Comparison of ENCODE assay signal across 33 cellular contexts in the genomic region with DNA sequence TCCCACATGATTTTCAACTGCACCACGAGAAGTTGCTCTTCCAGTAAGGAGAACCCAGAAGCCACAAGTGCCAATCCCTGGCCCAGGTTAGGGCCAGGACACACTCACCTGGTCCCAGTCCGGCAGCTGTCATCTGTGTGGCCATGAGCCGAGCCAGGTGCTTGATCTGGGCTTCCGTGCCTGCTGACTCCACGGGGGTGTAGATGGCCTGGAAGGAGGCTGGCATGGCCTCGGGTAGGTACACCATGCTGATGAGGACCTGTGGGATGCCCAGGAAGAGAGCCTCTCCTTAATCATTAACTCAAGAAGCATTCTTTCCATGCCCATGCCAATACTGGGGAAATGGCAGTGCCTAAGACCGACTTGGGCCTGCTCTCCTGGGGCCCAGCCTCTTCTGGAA. TPM values are rescaled to one million over a fixed set of nuclear protein-coding genes. Genes with fewer than 3 reads are reported as not detected.
"Had no signal": no experiment of that assay in that cellular context is flagged by ENCODE, and none has a peak within 500 bp of the region (broad histone marks: within the 10 kb centered on the region; RNA-seq: fewer than 3 reads in every experiment).

No MANE protein-coding gene starts in this region.

- H3K27me3 Mint-ChIP-seq: activated B cell treated with CpG ODN at 0.5 μM for 24 hours; activated CD8-positive, alpha-beta memory T cell treated with anti-CD3 and anti-CD28 coated beads, Interleukin-2, amount 10 ng/mL, durations not matched to agents 7 days and 5 days; activated naive CD8-positive, alpha-beta T cell treated with anti-CD3 and anti-CD28 coated beads for 36 hours; naive B cell had no signal

- H3K36me3 ChIP-seq: ovary had no signal

- H3K4me3 ChIP-seq: adrenal gland, ascending aorta, esophagus muscularis mucosa, heart left ventricle, ovary, psoas muscle, right atrium auricular region, smooth muscle cell, thoracic aorta had no signal

- H3K27me3 ChIP-seq: adrenal gland, ascending aorta, esophagus muscularis mucosa, foreskin keratinocyte, heart left ventricle, ovary, right atrium auricular region had no signal

- H3K4me1 Mint-ChIP-seq: activated B cell treated with CpG ODN at 0.5 μM for 24 hours, brain, immature natural killer cell, mesothelial cell of epicardium had no signal

- H3K4me3 Mint-ChIP-seq: activated B cell treated with CpG ODN at 0.5 μM for 24 hours; activated CD8-positive, alpha-beta memory T cell treated with anti-CD3 and anti-CD28 coated beads, Interleukin-2, amount 10 ng/mL, durations not matched to agents 7 days and 5 days; activated CD8-positive, alpha-beta T cell treated with anti-CD3 and anti-CD28 coated beads, Interleukin-2, amount 10 ng/mL, durations not matched to agents 7 days and 5 days; activated naive CD8-positive, alpha-beta T cell treated with anti-CD3 and anti-CD28 coated beads for 36 hours; activated T-cell treated with anti-CD3 and anti-CD28 coated beads, Interleukin-2, amount 50 U/mL, for 72 hours; brain; immature natural killer cell; mesothelial cell of epicardium; naive B cell; T-helper 2 cell treated with Interferon-gamma antibody and Interleukin-4, amounts not matched to agents 5 μg/mL and 100 μg/mL, for 36 hours had no signal

- ATAC-seq: activated CD8-positive, alpha-beta memory T cell treated with anti-CD3 and anti-CD28 coated beads, Interleukin-2, amount 10 ng/mL, durations not matched to agents 7 days and 5 days; activated CD8-positive, alpha-beta T cell treated with anti-CD3 and anti-CD28 coated beads, Interleukin-2, amount 10 ng/mL, durations not matched to agents 7 days and 5 days; activated T-cell treated with anti-CD3 and anti-CD28 coated beads, Interleukin-2, amount 50 U/mL, for 72 hours; foreskin keratinocyte; heart left ventricle had no signal

- H3K27ac Mint-ChIP-seq: activated B cell treated with CpG ODN at 0.5 μM for 24 hours; activated CD8-positive, alpha-beta memory T cell treated with anti-CD3 and anti-CD28 coated beads, Interleukin-2, amount 10 ng/mL, durations not matched to agents 7 days and 5 days; activated CD8-positive, alpha-beta T cell treated with anti-CD3 and anti-CD28 coated beads, Interleukin-2, amount 10 ng/mL, durations not matched to agents 7 days and 5 days; activated naive CD8-positive, alpha-beta T cell treated with anti-CD3 and anti-CD28 coated beads for 36 hours; activated T-cell treated with anti-CD3 and anti-CD28 coated beads, Interleukin-2, amount 50 U/mL, for 72 hours; mesothelial cell of epicardium; T-helper 2 cell treated with Interferon-gamma antibody and Interleukin-4, amounts not matched to agents 5 μg/mL and 100 μg/mL, for 36 hours had no signal

- H3K4me1 ChIP-seq: adrenal gland, ascending aorta, esophagus muscularis mucosa, foreskin keratinocyte, heart left ventricle, psoas muscle, right atrium auricular region had no signal

- DNase-seq: activated B cell treated with CpG ODN at 0.5 μM for 24 hours; activated CD8-positive, alpha-beta memory T cell treated with anti-CD3 and anti-CD28 coated beads, Interleukin-2, amount 10 ng/mL, durations not matched to agents 7 days and 5 days; activated CD8-positive, alpha-beta T cell treated with anti-CD3 and anti-CD28 coated beads, Interleukin-2, amount 10 ng/mL, durations not matched to agents 7 days and 5 days; activated naive CD4-positive, alpha-beta T cell treated with Interleukin-2 at 50 U/mL for 16 hours; activated naive CD8-positive, alpha-beta T cell treated with anti-CD3 and anti-CD28 coated beads for 36 hours; activated T-cell treated with anti-CD3 and anti-CD28 coated beads, Interleukin-2, amount 50 U/mL, for 72 hours; adrenal gland; foreskin keratinocyte; hypothalamus; immature natural killer cell; kidney; mammary epithelial cell; naive B cell; ovary; stimulated activated CD4-positive, alpha-beta T cell treated with anti-CD3 and anti-CD28 coated beads, Interleukin-1b, Interleukin-23, amount 100 ng/mL, for 48 hours; stimulated activated CD4-positive, alpha-beta T cell treated with anti-CD3 and anti-CD28 coated beads, Interleukin-4, amount 100 ng/mL, for 4 hours; stimulated activated CD8-positive, alpha-beta memory T cell treated with anti-CD3 and anti-CD28 coated beads, Interleukin-4, amount 100 ng/mL, for 48 hours; stimulated activated naive CD4-positive, alpha-beta T cell; T-helper 1 cell had no signal

- H3K9me3 ChIP-seq: adrenal gland, ascending aorta, esophagus muscularis mucosa, heart left ventricle, ovary, psoas muscle, right atrium auricular region, thoracic aorta had no signal

- H3K27ac ChIP-seq: adrenal gland, ascending aorta, esophagus muscularis mucosa, foreskin keratinocyte, heart left ventricle, ovary, psoas muscle, right atrium auricular region, thoracic aorta had no signal

- H3K9me3 Mint-ChIP-seq: activated B cell treated with CpG ODN at 0.5 μM for 24 hours; activated naive CD8-positive, alpha-beta T cell treated with anti-CD3 and anti-CD28 coated beads for 36 hours; activated T-cell treated with anti-CD3 and anti-CD28 coated beads, Interleukin-2, amount 50 U/mL, for 72 hours; immature natural killer cell; mesothelial cell of epicardium; naive B cell; T-helper 2 cell treated with Interferon-gamma antibody and Interleukin-4, amounts not matched to agents 5 μg/mL and 100 μg/mL, for 36 hours had no signal

RNA-seq across cellular contexts. Expression of a gene that starts 19.9 kb away (rescaled TPM):
- total RNA-seq: ascending aorta, foreskin keratinocyte, heart left ventricle, right atrium auricular region, smooth muscle cell, subcutaneous adipose tissue, thoracic aorta had no signal
- polyA plus RNA-seq: heart left ventricle, immature natural killer cell, mammary epithelial cell, neural cell, ovary had no signal

RNA-seq across cellular contexts. Expression of a gene that starts 29.2 kb away (rescaled TPM):
- total RNA-seq: activated B cell treated with CpG ODN at 0.5 μM for 24 hours; activated CD8-positive, alpha-beta T cell treated with anti-CD3 and anti-CD28 coated beads, Interleukin-2, amount 10 ng/mL, durations not matched to agents 7 days and 5 days; adrenal gland; ascending aorta; cardiac septum; esophagus muscularis mucosa; heart left ventricle; mammary epithelial cell; mesothelial cell of epicardium; psoas muscle; right atrium auricular region; subcutaneous adipose tissue; thoracic aorta; ureter had no signal
- polyA plus RNA-seq: immature natural killer cell, mammary epithelial cell, neural cell had no signal
